13 cellular contexts compared by ENCODE assay signal in the genomic region with DNA sequence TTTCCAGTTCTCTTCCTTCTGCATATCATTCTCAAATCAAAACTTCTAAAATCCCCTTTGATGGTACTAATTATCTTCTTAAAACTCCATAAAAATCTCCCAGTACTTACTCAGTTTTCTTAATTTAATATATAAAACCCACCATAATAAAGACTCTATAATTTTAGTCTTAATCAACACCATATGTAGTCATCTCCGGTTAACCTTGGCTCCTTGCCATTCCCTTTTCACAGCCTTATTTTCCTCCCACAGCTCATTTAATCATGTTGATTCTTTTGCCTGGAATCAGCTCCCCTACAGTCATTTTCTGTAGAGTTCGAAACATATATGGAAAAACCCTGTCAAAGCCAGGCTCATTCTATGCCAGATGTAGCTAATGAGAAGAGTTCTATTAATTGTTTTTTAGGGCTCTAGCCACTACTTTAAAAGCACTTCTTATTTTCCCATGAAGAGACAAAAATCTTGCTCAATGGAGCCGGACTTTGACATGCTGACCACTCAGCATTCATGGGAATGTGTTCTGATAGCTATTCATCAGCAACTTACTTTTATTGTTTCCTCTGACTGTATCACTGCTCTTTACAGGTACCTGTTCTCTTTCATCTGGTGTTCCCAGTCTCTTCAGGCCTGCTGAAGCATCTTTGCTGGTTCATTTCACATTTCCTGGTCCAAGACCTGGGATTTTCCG.
DNase-seq lines count a peak whose midpoint lies in the region; ATAC-seq and TF ChIP-seq lines count a peak whose summit lies in the region.
"Had no signal": no experiment of that assay in that cellular context is flagged by ENCODE, and none has a peak within 500 bp of the region (broad histone marks: within the 10 kb centered on the region; RNA-seq: fewer than 3 reads in every experiment).

No MANE protein-coding gene starts in this region.

- peak overlapping the region; percentile 90 for H3K4me2 ChIP-seq in IMR-90 (ENCODE audit: low read depth, low read length)

- H2AK9ac ChIP-seq in IMR-90 (replicated peaks; ENCODE audit: low read depth, low read length, poor library complexity): peak overlapping the region; percentile 47

- peak overlapping the region; percentile 94 for H2BK120ac ChIP-seq in IMR-90 (ENCODE audit: low read depth, low read length)

- no peak overlapping the region for H2AFZ ChIP-seq in IMR-90 (replicated peaks; ENCODE audit: low read length, poor library complexity)

- peak overlapping the region; percentile 99 for H3K18ac ChIP-seq in IMR-90 (ENCODE audit: low read depth, low read length)

- intact Hi-C loops in IMR-90 (cut with micrococcal nuclease): loop anchor here (1.0 to 10.0 kb wide), 4 partner anchors 34 to 990 kb away; no protein-coding TSS in a partner anchor

- POLR2A ChIA-PET in IMR-90 (lab: Charles Lee; ENCODE audit: unreplicated experiment): interaction anchor here (0.6 kb wide), 2 partner anchors 497 to 678 kb away, joined by 3 to 5 read pairs; no protein-coding TSS in a partner anchor

- H3K4me3 ChIP-seq in AG09309 (ENCODE audit: control insufficient read depth, low read depth, low read length) (peak overlapping the region; percentile 11), IMR-90 (ENCODE audit: insufficient read depth, low read depth, low read length) (peak overlapping the region; percentile 25; the same call in 1 of the 2 replicates), foreskin fibroblast (ENCODE audit: low read depth in 1 of 2, low read length in 2 of 2) (peak overlapping the region in 1 of 2 donors; percentile 20)
- H3K4me3 ChIP-seq: esophagus muscularis mucosa, spleen had no signal

- H4K20me1 ChIP-seq in IMR-90 (ENCODE audit: insufficient read depth, low read length): no peaks in the 10 kb centered on the region

- H3K36me3 ChIP-seq in IMR-90 (ENCODE audit: control insufficient read depth, insufficient read depth, low read length): no peaks in the 10 kb centered on the region
- H3K36me3 ChIP-seq: esophagus muscularis mucosa, spleen had no signal

- H2BK5ac ChIP-seq in IMR-90 (ENCODE audit: low read depth, low read length, poor library complexity, severe bottlenecking): peak overlapping the region; percentile 97

- dilution Hi-C loops in IMR-90 (cut with HindIII; ENCODE audit: low sequenced_read_pairs, unreplicated experiment): no loop called here

- no peaks in the 10 kb centered on the region for H3K9me3 ChIP-seq in IMR-90 (ENCODE audit: control insufficient read depth, insufficient read depth, low read length)
- H3K9me3 ChIP-seq: esophagus muscularis mucosa, spleen had no signal

- peak overlapping the region; percentile 91 for H2BK20ac ChIP-seq in IMR-90 (ENCODE audit: low read depth, low read length)

- H3K14ac ChIP-seq in IMR-90 (replicated peaks; ENCODE audit: low read depth, low read length): peak overlapping the region; percentile 86

- H4K8ac ChIP-seq in IMR-90 (ENCODE audit: low read depth in 2 of 2, low read length in 2 of 2): peak overlapping the region; percentile 36 to 82

- ATAC-seq in IMR-90 (ENCODE audit: low read depth) (no peak; the same call in 1 of the 2 replicates), SK-N-SH treated with all-trans-retinoic acid at 6 μM for 48 hours (peak; percentile 68), HG02588 (IDR thresholded peaks at IDR 0.05; ENCODE audit: unreplicated experiment) (no peak)
- ATAC-seq: natural killer cell treated with Interleukin-12 subunit alpha and Interleukin-12 subunit beta and Interleukin-15 and Interleukin-18, amount 100 ng/mL, for 72 hours had no signal

- no peaks in the 10 kb centered on the region for H3K9me1 ChIP-seq in IMR-90 (ENCODE audit: insufficient read depth, low read length)

- peak overlapping the region; percentile 94 for H3K56ac ChIP-seq in IMR-90 (ENCODE audit: extremely low read depth, insufficient read depth, low read length)

- WGBS in IMR-90 (ENCODE audit: extremely low coverage in 2 of 2, insufficient read length in 1 of 2), 2 experiments: 0% methylated on average over 1 of the region's 4 CpGs; no CpG with 5 or more reads in 1 of the 2 experiments

- no peak for TF ChIP-seq CTCF in AG09309 (IDR thresholded peaks at IDR 0.05; ENCODE audit: control insufficient read depth, insufficient read depth, low read depth, low read length, missing control alignments)
- no peak for TF ChIP-seq CTCF in IMR-90 (conservative IDR thresholded peaks at IDR 0.05; ENCODE audit: low read depth, low read length)
- TF ChIP-seq CTCF in foreskin fibroblast (IDR thresholded peaks at IDR 0.05; ENCODE audit: low read depth, low read length): no peak

- in situ Hi-C loops in IMR-90 (cut with MboI; ENCODE audit: low sequenced_read_pairs): no loop called here

- H4K5ac ChIP-seq in IMR-90 (ENCODE audit: low read depth, low read length): peak overlapping the region; percentile 85

- H3K27ac ChIP-seq in IMR-90 (ENCODE audit: insufficient read depth, low read length): peak overlapping the region; percentile 95
- H3K27ac ChIP-seq: C4-2B, esophagus muscularis mucosa, spleen had no signal

- H2BK15ac ChIP-seq in IMR-90 (ENCODE audit: low read depth, low read length): peak overlapping the region; percentile 43

- H3K23ac ChIP-seq in IMR-90 (ENCODE audit: low read depth, low read length): peak overlapping the region; percentile 88; the same call in 1 of the 2 replicates

- H3K79me1 ChIP-seq in IMR-90 (ENCODE audit: low read depth in 1 of 2, low read length in 2 of 2): no peaks in the 10 kb centered on the region

- TF ChIP-seq RAD21 in IMR-90 (IDR thresholded peaks at IDR 0.05; ENCODE audit: low read length): no peak

- H3K27me3 ChIP-seq in IMR-90 (ENCODE audit: control insufficient read depth, insufficient read depth, low read length): no peaks in the 10 kb centered on the region
- H3K27me3 ChIP-seq: esophagus muscularis mucosa, spleen had no signal

- CTCF ChIA-PET in IMR-90 (lab: Yijun Ruan, JAX): interaction anchor here (0.5 to 0.8 kb wide), 3 partner anchors 10 to 746 kb away, joined by 3 read pairs; no protein-coding TSS in a partner anchor

- H3K9ac ChIP-seq in IMR-90 (ENCODE audit: low read depth, low read length): peak overlapping the region; percentile 53; the same call in 1 of the 2 replicates

- TSS peak; percentile 75 for BruUV-seq in IMR-90 (replicated peaks; lab: Mats Ljungman, UMichigan)

- peak overlapping the region; percentile 85 for H3K4ac ChIP-seq in IMR-90 (ENCODE audit: low read depth, low read length)

- H3K4me1 ChIP-seq in IMR-90 (ENCODE audit: control insufficient read depth, insufficient read depth, low read length): peaks cover 7% of the 10 kb centered on the region; the same call in 1 of the 2 replicates
- H3K4me1 ChIP-seq: esophagus muscularis mucosa, spleen had no signal

- H2AK5ac ChIP-seq in IMR-90 (ENCODE audit: low read depth, low read length): peak overlapping the region; percentile 67; the same call in 1 of the 2 replicates

- TF ChIP-seq POLR2A in IMR-90 (IDR thresholded peaks at IDR 0.05; ENCODE audit: low read depth, low read length): no peak

- DNase-seq in AG09309 (ENCODE audit: low read depth) (peak; percentile 70), IMR-90 (peak; percentile 56), foreskin fibroblast (peak; percentile 57 to 85), NCI-H526 treated with DMSO at 0.1 percent for 48 hours (lab: John Stamatoyannopoulos, UW) (no peak), middle frontal gyrus (ENCODE audit: extremely low spot score, low spot score) (no peak), glomerular visceral epithelial cell (ENCODE audit: extremely low spot score) (no peak)
- DNase-seq: RPMI8226, spleen had no signal

- H4K91ac ChIP-seq in IMR-90 (ENCODE audit: insufficient read depth, low read depth, low read length): peak overlapping the region; percentile 91

TF ChIP-seq in IMR-90, 13 proteins besides CTCF, POLR2A, EP300 and RAD21:
- TF ChIP-seq SMC3 (IDR thresholded peaks at IDR 0.05; ENCODE audit: low read depth, low read length) (no peak), CEBPB (IDR thresholded peaks at IDR 0.05; ENCODE audit: low read depth, low read length) (peak; percentile 17; the same call in 1 of the 2 replicates), CHD1 (IDR thresholded peaks at IDR 0.05; ENCODE audit: low read depth, low read length) (no peak)

TF ChIP-seq in SK-N-SH treated with all-trans-retinoic acid at 6 μM for 48 hours, 23 proteins besides CTCF, POLR2A, EP300 and RAD21:
- TF ChIP-seq ISL1 (CRISPR knock-in tag; IDR thresholded peaks at IDR 0.05) (peak; percentile 43; the same call in 1 of the 2 replicates), CSRNP3 (CRISPR knock-in tag; IDR thresholded peaks at IDR 0.05) (peak; percentile 52; the same call in 1 of the 2 replicates), ZNF70 (CRISPR knock-in tag; IDR thresholded peaks at IDR 0.05) (no peak), TCF4 (CRISPR knock-in tag; IDR thresholded peaks at IDR 0.05; ENCODE audit: borderline replicate concordance) (peak; percentile 84)
TF ChIP-seq in SK-N-SH treated with all-trans-retinoic acid at 6 μM for 48 hours: peak in this region for 3.

Comparison
In these comparisons a context has a peak if more than half of its experiments do, and no peak if none do; other contexts are left out.
1. DNase-seq: peak in AG09309 (single experiment), IMR-90 (single experiment) and foreskin fibroblast (2 of 2); none in NCI-H526 treated with DMSO at 0.1 percent for 48 hours (single experiment), middle frontal gyrus (single experiment) and glomerular visceral epithelial cell (single experiment).